Comparison of ENCODE assay signal across 13 cellular contexts in genomic region chr20:46631212-46631869, GRCh38. TPM values are rescaled to one million over a fixed set of nuclear protein-coding genes. Genes with fewer than 3 reads are reported as not detected.
A peak's percentile ranks its signal among the peaks of the same experiment; 100 is the strongest.
DNase-seq lines count a peak whose midpoint lies in the region; ATAC-seq and TF ChIP-seq lines count a peak whose summit lies in the region.
"Had no signal": no experiment of that assay in that cellular context is flagged by ENCODE, and none has a peak within 500 bp of the region (broad histone marks: within the 10 kb centered on the region; RNA-seq: fewer than 3 reads in every experiment).

No MANE protein-coding gene starts in this region.

- intact Hi-C loops in thyroid gland (cut with DNase I): no loop called here

- TF ChIP-seq CTCF in nephron (IDR thresholded peaks at IDR 0.05; ENCODE audit: unreplicated experiment in 3 of 3) (no peak), thyroid gland (IDR thresholded peaks at IDR 0.05) (no peak)

- DNase-seq in H7: peak; percentile 39
- peak; percentile 67 for DNase-seq in RPMI7951 (ENCODE audit: low read depth)
- no peak for DNase-seq in thyroid gland
- no peak for DNase-seq in NCI-H1436 treated with DMSO at 0.1 percent for 48 hours (lab: John Stamatoyannopoulos, UW)
- DNase-seq: activated CD4-positive, alpha-beta T cell treated with anti-CD3 and anti-CD28 coated beads, Interleukin-2, amount 50 U/mL, for 4 hours; CD4-positive, CD25-positive, alpha-beta regulatory T cell; MM.1S; Peyer's patch had no signal

- no peaks in the 10 kb centered on the region for H3K4me1 Mint-ChIP-seq in nephron
- H3K4me1 Mint-ChIP-seq: CD4-positive, CD25-positive, alpha-beta regulatory T cell had no signal

- ATAC-seq in esophagus mucosa: peak; percentile 91
- ATAC-seq in GM19035 (IDR thresholded peaks at IDR 0.05; ENCODE audit: unreplicated experiment): no peak
- ATAC-seq in HG02840 (IDR thresholded peaks at IDR 0.05; ENCODE audit: low FRiP score, unreplicated experiment): no peak

- H3K4me3 ChIP-seq in H7 (ENCODE audit: insufficient read depth, low read depth, low read length) (no peak overlapping the region), thyroid gland (replicated peaks in 1 of 3) (no peak overlapping the region)
- H3K4me3 ChIP-seq: ascending aorta, Peyer's patch had no signal

- H3K9me3 ChIP-seq in thyroid gland: no peaks in the 10 kb centered on the region

- no peaks in the 10 kb centered on the region for H3K4me1 ChIP-seq in thyroid gland
- H3K4me1 ChIP-seq: ascending aorta, Peyer's patch had no signal

- H3K27me3 Mint-ChIP-seq in nephron (ENCODE audit: low read depth): no peaks in the 10 kb centered on the region

- no peak for TF ChIP-seq POLR2A in thyroid gland (IDR thresholded peaks at IDR 0.05)

- H3K27ac ChIP-seq in thyroid gland: no peak overlapping the region
- H3K27ac ChIP-seq: ascending aorta, Peyer's patch had no signal

- H3K36me3 Mint-ChIP-seq in nephron (ENCODE audit: low read depth): peaks cover 9% of the 10 kb centered on the region
- H3K36me3 Mint-ChIP-seq: CD4-positive, CD25-positive, alpha-beta regulatory T cell had no signal

- H3K27me3 ChIP-seq in H7 (ENCODE audit: control insufficient read depth, insufficient read depth, low read length) (no peaks in the 10 kb centered on the region), thyroid gland (no peaks in the 10 kb centered on the region)
- H3K27me3 ChIP-seq: ascending aorta, Peyer's patch had no signal

- peak overlapping the region; percentile 26 to 90 (median 83) for H3K27ac Mint-ChIP-seq in nephron
- H3K27ac Mint-ChIP-seq: CD4-positive, CD25-positive, alpha-beta regulatory T cell had no signal

- H3K36me3 ChIP-seq in H7 (replicated peaks; ENCODE audit: control insufficient read depth, insufficient read depth, low read length) (no peaks in the 10 kb centered on the region), thyroid gland (no peaks in the 10 kb centered on the region)
- H3K36me3 ChIP-seq: ascending aorta, Peyer's patch had no signal

- H3K9me3 Mint-ChIP-seq in nephron: peaks cover 18% of the 10 kb centered on the region

- WGBS in thyroid gland, 2 donors: 73 to 87% methylated on average over 8 of the region's 8 CpGs

- H3K4me3 Mint-ChIP-seq in nephron: no peak overlapping the region
- H3K4me3 Mint-ChIP-seq: CD4-positive, CD25-positive, alpha-beta regulatory T cell had no signal

RNA-seq across cellular contexts. Expression of gene SLC13A3, which starts 19.9 kb away (rescaled TPM):
- 6.9 and 11.8 TPM in 2 replicates for total RNA-seq in H7 (2014; rRNA removed; shearing (Covaris generic))
- 1.7 and 4.1 TPM in 2 replicates for total RNA-seq in RPMI7951 (2014; rRNA removed; shearing (Covaris generic))
- total RNA-seq in esophagus mucosa: 0.92 TPM
- 1 to 10 TPM; 1.8 to 4.2 (median 2.1) TPM for total RNA-seq in thyroid gland
- total RNA-seq: ascending aorta had no signal

RNA-seq across cellular contexts. Expression of gene TP53RK, which starts 57.9 kb away (rescaled TPM):
- 19.2 and 20.0 TPM in 2 replicates for total RNA-seq in H7 (2014; rRNA removed; shearing (Covaris generic))
- total RNA-seq in RPMI7951 (2014; rRNA removed; shearing (Covaris generic)): 33.1 and 36.2 TPM in 2 replicates
- total RNA-seq in esophagus mucosa (7.8 TPM), thyroid gland (10 to 100 TPM; 20.2 to 49.6 (median 36.1) TPM)

Comparison
In these comparisons a context has a peak if more than half of its experiments do, and no peak if none do; other contexts are left out.
1. DNase-seq: peak in H7 (single experiment) and RPMI7951 (single experiment); none in thyroid gland (0 of 2) and NCI-H1436 treated with DMSO at 0.1 percent for 48 hours (single experiment).